Comparison of ENCODE assay signal across 1 cellular context in genomic region chr13:71771144-71771543, GRCh38.
TF ChIP-seq lines count a peak whose summit lies in the region.

No MANE protein-coding gene starts in this region.

TF ChIP-seq in HEK293, 187 proteins besides CTCF, POLR2A, EP300 and RAD21 (continued from another document):
- TF ChIP-seq ZXDB (tag by site-specific recombination; IDR thresholded peaks at IDR 0.05): peak; percentile 71; the same call in 1 of the 2 replicates
